In genomic region chr11:94786264-94787126, GRCh38 we compare ENCODE assay signal across 8 cellular contexts. TPM values are rescaled to one million over a fixed set of nuclear protein-coding genes. Genes with fewer than 3 reads are reported as not detected.
A peak's percentile ranks its signal among the peaks of the same experiment; 100 is the strongest.
DNase-seq lines count a peak whose midpoint lies in the region; ATAC-seq and TF ChIP-seq lines count a peak whose summit lies in the region.

No MANE protein-coding gene starts in this region.

- DNase-seq in GM03348 (ENCODE audit: low spot score) (peak; percentile 41), NCI-H2227 treated with DMSO at 0.1 percent for 48 hours (lab: John Stamatoyannopoulos, UW) (peak; percentile 15), coronary artery (ENCODE audit: low spot score) (no peak), aorta (no peak), HK-2 (ENCODE audit: unreplicated experiment) (no peak)
- DNase-seq in effector memory CD4-positive, alpha-beta T cell = no peak

- no peak overlapping the region for H3K27ac Mint-ChIP-seq in nephron

- peaks cover 66% of the 10 kb centered on the region for H3K4me1 Mint-ChIP-seq in nephron

- no peaks in the 10 kb centered on the region for H3K9me3 ChIP-seq in aorta (ENCODE audit: control insufficient read depth, low read length)
- H3K9me3 ChIP-seq in effector memory CD4-positive, alpha-beta T cell (ENCODE audit: control insufficient read depth, low read length) = no peaks in the 10 kb centered on the region

- H3K9me3 Mint-ChIP-seq in nephron = no peaks in the 10 kb centered on the region

- no peaks in the 10 kb centered on the region for H3K27me3 ChIP-seq in aorta (ENCODE audit: control insufficient read depth in 1 of 2, insufficient read depth in 2 of 2, low read length in 1 of 2)
- H3K27me3 ChIP-seq in effector memory CD4-positive, alpha-beta T cell (replicated peaks; ENCODE audit: control insufficient read depth, insufficient read depth, low read length, poor library complexity, severe bottlenecking) = no peaks in the 10 kb centered on the region

- H3K4me1 ChIP-seq in aorta (ENCODE audit: control insufficient read depth in 1 of 2, insufficient read depth in 2 of 2, low read length in 2 of 2) = peaks cover 3 to 16% of the 10 kb centered on the region in 2 donors
- H3K4me1 ChIP-seq in effector memory CD4-positive, alpha-beta T cell (ENCODE audit: control insufficient read depth, insufficient read depth, low read length, poor library complexity, severe bottlenecking) = no peaks in the 10 kb centered on the region

- no peak overlapping the region for H3K4me3 ChIP-seq in coronary artery
- no peak overlapping the region for H3K4me3 ChIP-seq in aorta (ENCODE audit: low read length in 2 of 2)
- H3K4me3 ChIP-seq in effector memory CD4-positive, alpha-beta T cell (ENCODE audit: insufficient read depth, low read depth, low read length, poor library complexity, severe bottlenecking) = no peak overlapping the region

- 50 to 52% methylated on average over 10 of the region's 10 CpGs for WGBS in aorta, 2 donors

- H3K27ac ChIP-seq in coronary artery (no peak overlapping the region), aorta (ENCODE audit: low read depth in 1 of 2, low read length in 2 of 2) (no peak overlapping the region)
- no peak overlapping the region for H3K27ac ChIP-seq in effector memory CD4-positive, alpha-beta T cell (ENCODE audit: insufficient read depth, low read length, poor library complexity, severe bottlenecking)

- H3K36me3 Mint-ChIP-seq in nephron (ENCODE audit: low read depth) = no peaks in the 10 kb centered on the region

- ATAC-seq in GM21526 (IDR thresholded peaks at IDR 0.05; ENCODE audit: low FRiP score, unreplicated experiment) (peak; percentile 68), aorta (ENCODE audit: low FRiP score) (no peak)

- H3K4me3 Mint-ChIP-seq in nephron = no peak overlapping the region

- TF ChIP-seq CTCF in coronary artery (IDR thresholded peaks at IDR 0.05) (peak; percentile 43), nephron (IDR thresholded peaks at IDR 0.05; ENCODE audit: unreplicated experiment in 3 of 3) (peak; percentile 61 to 66 (median 64))

- intact Hi-C loops in aorta (cut with DNase I) = loop anchor here in 1 of 2 donors (10.0 kb wide), 1 partner anchor 58 kb away; no protein-coding TSS in a partner anchor

- no peaks in the 10 kb centered on the region for H3K27me3 Mint-ChIP-seq in nephron (ENCODE audit: low read depth)

- no peaks in the 10 kb centered on the region for H3K36me3 ChIP-seq in aorta (ENCODE audit: control insufficient read depth in 1 of 2, insufficient read depth in 2 of 2, low read length in 1 of 2)
- no peaks in the 10 kb centered on the region for H3K36me3 ChIP-seq in effector memory CD4-positive, alpha-beta T cell (ENCODE audit: control insufficient read depth, insufficient read depth, low read length)

RNA-seq across cellular contexts. Expression of gene AMOTL1, which starts 18.3 kb away (rescaled TPM):
- 10 to 100 TPM; 66.2 to 78.5 TPM for total RNA-seq in aorta
- polyA plus RNA-seq in aorta = 10 to 100 TPM; 12.5 to 13.0 TPM

Comparison
In these comparisons a context has a peak if more than half of its experiments do, and no peak if none do; other contexts are left out.
1. DNase-seq: peak in GM03348 (single experiment) and NCI-H2227 treated with DMSO at 0.1 percent for 48 hours (single experiment); none in coronary artery (single experiment), aorta (0 of 2), HK-2 (single experiment) and effector memory CD4-positive, alpha-beta T cell (0 of 3).